ENCODE assay signal across 24 cellular contexts in genomic region chr11:95832763-95833162, GRCh38. TPM values are rescaled to one million over a fixed set of nuclear protein-coding genes. Genes with fewer than 3 reads are reported as not detected.
DNase-seq lines count a peak whose midpoint lies in the region; ATAC-seq and TF ChIP-seq lines count a peak whose summit lies in the region.
"Had no signal": no experiment of that assay in that cellular context is flagged by ENCODE, and none has a peak within 500 bp of the region (broad histone marks: within the 10 kb centered on the region; RNA-seq: fewer than 3 reads in every experiment).

No MANE protein-coding gene starts in this region.

- H3K4me3 ChIP-seq in AG04450 (ENCODE audit: low read depth, low read length) = no peak overlapping the region
- H3K4me3 ChIP-seq in fibroblast of villous mesenchyme (ENCODE audit: low read depth, low read length) = no peak overlapping the region
- no peak overlapping the region for H3K4me3 ChIP-seq in HAP-1
- H3K4me3 ChIP-seq: ascending aorta, colonic mucosa, lung, pancreas, sigmoid colon had no signal

- H3K9me3 ChIP-seq in AG04450 (ENCODE audit: control insufficient read depth, insufficient read depth, low read length) (no peaks in the 10 kb centered on the region), HAP-1 (no peaks in the 10 kb centered on the region)
- H3K9me3 ChIP-seq: ascending aorta, colonic mucosa, pancreas, sigmoid colon had no signal

- no peaks in the 10 kb centered on the region for H3K4me1 ChIP-seq in HAP-1
- H3K4me1 ChIP-seq: ascending aorta, colonic mucosa, pancreas had no signal

- POLR2A ChIA-PET in AG04450 (lab: Yijun Ruan, JAX) = no interaction called here

- in situ Hi-C loops in HAP-1 (cut with MboI; ENCODE audit: low sequenced_read_pairs) = loop anchor here (25.0 kb wide), 1 partner anchor 555 kb away; the partner anchor contains the start of genes CCDC82 and JRKL

- no peaks in the 10 kb centered on the region for H3K27me3 ChIP-seq in AG04450 (ENCODE audit: control insufficient read depth, insufficient read depth, low read length)
- no peaks in the 10 kb centered on the region for H3K27me3 ChIP-seq in HAP-1 (ENCODE audit: low read depth)
- H3K27me3 ChIP-seq: ascending aorta, colonic mucosa, pancreas, sigmoid colon had no signal

- H3K27ac ChIP-seq in AG04450 (ENCODE audit: low read depth, low read length) = peak overlapping the region; percentile 66
- H3K27ac ChIP-seq: ascending aorta, colonic mucosa, pancreas, sigmoid colon had no signal

- DNase-seq in AG04450 (ENCODE audit: low read depth, low spot score) (peak; percentile 57), HCEC 1CT (peak; percentile 79), amniotic epithelial cell (ENCODE audit: low read depth) (peak; percentile 84), fibroblast of villous mesenchyme (ENCODE audit: low read depth) (peak; percentile 86), kidney glomerular epithelial cell (lab: John Stamatoyannopoulos, UW) (no peak), HAP-1 (ENCODE audit: low spot score in 2 of 2) (no peak)
- DNase-seq: activated CD8-positive, alpha-beta memory T cell treated with anti-CD3 and anti-CD28 coated beads for 24 hours; CD8-positive, alpha-beta memory T cell; colonic mucosa; DMS79; head of caudate nucleus; immature natural killer cell; Karpas-422; naive B cell; NCI-H1105; NCI-H69; pancreas; SIG-M5; sigmoid colon; stimulated activated CD4-positive, alpha-beta T cell treated with anti-CD3 and anti-CD28 coated beads, Interleukin-1b, Interleukin-23, amount 100 ng/mL, for 48 hours had no signal

- H3K36me3 ChIP-seq in HAP-1 (replicated peaks) = peaks cover 56% of the 10 kb centered on the region
- H3K36me3 ChIP-seq: colonic mucosa had no signal

- ATAC-seq in GM21447 (IDR thresholded peaks at IDR 0.05; ENCODE audit: unreplicated experiment) (no peak), GM21423 (IDR thresholded peaks at IDR 0.05; ENCODE audit: unreplicated experiment) (no peak)
- ATAC-seq: pancreas had no signal

- CTCF ChIA-PET in AG04450 (lab: Charles Lee) = interaction anchor here (0.7 to 4.9 kb wide), 4 partner anchors 17 to 561 kb away, joined by 3 to 48 read pairs (median 10); partner anchors contain the start of gene MAML2

- peak; percentile 29; the same call in 1 of the 2 replicates for TF ChIP-seq CTCF in AG04450 (IDR thresholded peaks at IDR 0.05; ENCODE audit: low read depth, low read length)
- TF ChIP-seq CTCF in fibroblast of villous mesenchyme (IDR thresholded peaks at IDR 0.05; ENCODE audit: insufficient read depth, low read depth, low read length) = no peak

RNA-seq across cellular contexts. Expression of gene CEP57, which starts 42.5 kb away (rescaled TPM):
- polyA plus RNA-seq in AG04450 (2011; rRNA removed) = 27.6 and 49.2 TPM in 2 replicates
- polyA minus RNA-seq in AG04450 (2011; rRNA and poly(A)+ RNA removed) = 14.9 and 25.3 TPM in 2 replicates
- total RNA-seq in fibroblast of villous mesenchyme = 30.9 and 48.4 TPM in 2 replicates

RNA-seq across cellular contexts. Expression of gene FAM76B, which starts 43.2 kb away (rescaled TPM):
- 14.9 and 21.2 TPM in 2 replicates for polyA plus RNA-seq in AG04450 (2011; rRNA removed)
- 9.8 and 23.3 TPM in 2 replicates for polyA minus RNA-seq in AG04450 (2011; rRNA and poly(A)+ RNA removed)
- 15.1 and 22.2 TPM in 2 replicates for total RNA-seq in fibroblast of villous mesenchyme

Comparison
In these comparisons a context has a peak if more than half of its experiments do, and no peak if none do; other contexts are left out.
1. DNase-seq: peak in AG04450 (single experiment), HCEC 1CT (single experiment), amniotic epithelial cell (single experiment) and fibroblast of villous mesenchyme (single experiment); none in kidney glomerular epithelial cell (single experiment) and HAP-1 (0 of 2).